In the genomic region with DNA sequence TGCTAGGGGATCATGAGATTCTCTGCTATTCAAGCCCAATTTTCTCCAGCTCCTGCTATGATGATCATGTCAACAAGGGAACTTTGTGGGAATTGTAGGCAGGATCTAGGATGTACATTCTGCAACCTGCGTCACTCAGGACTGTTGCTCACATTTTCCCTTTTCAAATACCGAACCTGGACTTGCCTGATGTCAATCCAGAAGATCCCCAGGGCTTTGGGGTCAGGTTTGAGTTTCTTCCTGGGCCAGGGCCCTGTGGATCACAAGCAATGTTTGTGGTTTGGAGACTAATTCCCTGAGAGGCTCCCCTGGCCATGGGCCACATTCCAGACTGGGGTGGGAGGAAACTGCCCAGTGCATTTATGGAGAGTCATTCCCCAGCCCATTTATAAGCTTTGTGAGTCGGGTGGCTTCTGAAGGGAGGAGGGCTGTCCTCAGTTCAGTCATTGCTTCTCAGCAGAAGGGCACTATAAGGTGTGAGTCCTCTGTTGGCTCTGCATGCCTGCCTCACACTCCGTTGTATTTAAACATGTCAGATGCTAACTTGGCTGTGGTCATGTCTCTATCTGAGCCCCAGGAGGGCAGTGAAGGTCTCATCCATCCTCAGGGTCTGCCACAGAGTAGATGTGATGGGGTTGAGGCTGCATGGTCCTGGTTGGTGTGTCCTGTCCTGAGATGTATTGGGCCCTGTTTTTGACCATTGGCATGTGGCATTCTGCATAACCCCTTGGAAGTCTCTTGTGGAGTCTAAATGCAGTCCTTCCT, we compare ENCODE assay signal across 11 cellular contexts. TPM values are rescaled to one million over a fixed set of nuclear protein-coding genes. Genes with fewer than 3 reads are reported as not detected.
DNase-seq lines count a peak whose midpoint lies in the region; ATAC-seq and TF ChIP-seq lines count a peak whose summit lies in the region.
"Had no signal": no experiment of that assay in that cellular context is flagged by ENCODE, and none has a peak within 500 bp of the region (broad histone marks: within the 10 kb centered on the region; RNA-seq: fewer than 3 reads in every experiment).

No MANE protein-coding gene starts in this region.

- peaks cover 47% of the 10 kb centered on the region for H3F3A ChIP-seq in SK-N-SH (replicated peaks; ENCODE audit: insufficient read depth)

- H3K27ac Mint-ChIP-seq in Calu3 (ENCODE audit: unreplicated experiment) = peak overlapping the region; percentile 100
- H3K27ac Mint-ChIP-seq: T-helper 1 cell treated with Interleukin-12 subunit alpha and Interleukin-12 subunit beta and Interleukin-4 antibody, amounts not matched to agents 30 μg/mL and 1 μg/mL, for 36 hours had no signal

- H3K27me3 ChIP-seq in SK-N-SH (ENCODE audit: insufficient read depth) = no peaks in the 10 kb centered on the region
- H3K27me3 ChIP-seq in gastroesophageal sphincter = no peaks in the 10 kb centered on the region

- no peaks in the 10 kb centered on the region for H3K9me2 ChIP-seq in SK-N-SH

- no peak for TF ChIP-seq POLR2A in gastroesophageal sphincter (IDR thresholded peaks at IDR 0.05)

- DNase-seq in Calu3 = peak; percentile 82
- no peak for DNase-seq in SK-N-SH
- DNase-seq in renal cortical epithelial cell (ENCODE audit: low read depth) = peak; percentile 94
- DNase-seq in central memory CD4-positive, alpha-beta T cell = no peak
- no peak for DNase-seq in OCI-M2 (lab: John Stamatoyannopoulos, UW; ENCODE audit: unreplicated experiment)
- DNase-seq: stimulated activated CD4-positive, alpha-beta T cell treated with anti-CD3 and anti-CD28 coated beads, Interleukin-15, amount 100 ng/mL, for 24 hours had no signal

- 0% methylated on average over 4 of the region's 4 CpGs for WGBS in SK-N-SH (ENCODE audit: low lambda C conversion rate)
- WGBS in gastroesophageal sphincter (ENCODE audit: low coverage in 1 of 2), 2 donors = 10 to 28% methylated on average over 2 to 3 of the region's 4 CpGs

- peaks cover 33% of the 10 kb centered on the region for H3K36me3 Mint-ChIP-seq in Calu3 (ENCODE audit: insufficient read depth, unreplicated experiment)

- no peak overlapping the region for H2AFZ ChIP-seq in SK-N-SH (ENCODE audit: low read depth)

- CTCF ChIA-PET in Calu3 (lab: Charles Lee) (interaction anchor here (0.6 to 2.5 kb wide), 9 partner anchors 18 to 134 kb away, joined by 3 to 11 read pairs (median 4); no protein-coding TSS in a partner anchor), SK-N-SH (lab: Yijun Ruan, JAX) (interaction anchor here (1.3 to 8.2 kb wide), 12 partner anchors 9 to 126 kb away, joined by 3 to 80 read pairs (median 14); no protein-coding TSS in a partner anchor)

- peak overlapping the region; percentile 54 for H3K4me3 Mint-ChIP-seq in Calu3 (ENCODE audit: low read depth, unreplicated experiment)
- H3K4me3 Mint-ChIP-seq: dendritic cell treated with granulocyte-macrophage colony-stimulating factor and Interleukin-4, amounts not matched to agents 40 ng/mL and 50 ng/mL, for 4 days; T-helper 1 cell treated with Interleukin-12 subunit alpha and Interleukin-12 subunit beta and Interleukin-4 antibody, amounts not matched to agents 30 μg/mL and 1 μg/mL, for 36 hours had no signal

- peaks cover 40% of the 10 kb centered on the region for H3K4me1 Mint-ChIP-seq in Calu3 (ENCODE audit: low read depth, unreplicated experiment)

- H3K36me3 ChIP-seq in SK-N-SH (replicated peaks in 1 of 2; ENCODE audit: control insufficient read depth in 1 of 2, insufficient read depth in 2 of 2, low read length in 1 of 2) (no peaks in the 10 kb centered on the region), gastroesophageal sphincter (no peaks in the 10 kb centered on the region)

- H4K20me1 ChIP-seq in SK-N-SH (ENCODE audit: insufficient read depth) = no peaks in the 10 kb centered on the region

- H3K4me2 ChIP-seq in SK-N-SH = peak overlapping the region; percentile 67

- peak; percentile 69 for ATAC-seq in gastroesophageal sphincter
- no peak for ATAC-seq in HG02885 (IDR thresholded peaks at IDR 0.05; ENCODE audit: poor library complexity, unreplicated experiment)
- ATAC-seq in GM21515 (IDR thresholded peaks at IDR 0.05; ENCODE audit: unreplicated experiment) = no peak

- no peaks in the 10 kb centered on the region for H3K27me3 Mint-ChIP-seq in Calu3 (ENCODE audit: unreplicated experiment)

- peak overlapping the region; percentile 71 for H3K9ac ChIP-seq in SK-N-SH

- H3K27ac ChIP-seq in SK-N-SH (ENCODE audit: low read depth in 2 of 2, low read length in 1 of 2) = peak overlapping the region; percentile 62 to 97; a peak in 3 of 4 replicates
- H3K27ac ChIP-seq in gastroesophageal sphincter = peak overlapping the region; percentile 78 to 94 (median 88)

- no peak for TF ChIP-seq RAD21 in SK-N-SH (IDR thresholded peaks at IDR 0.05; ENCODE audit: low read length)

- POLR2A ChIA-PET in SK-N-SH (lab: Yijun Ruan, JAX) = no interaction called here

- H3K9me3 Mint-ChIP-seq in Calu3 (ENCODE audit: low read depth, unreplicated experiment) = no peaks in the 10 kb centered on the region
- H3K9me3 Mint-ChIP-seq: dendritic cell treated with granulocyte-macrophage colony-stimulating factor and Interleukin-4, amounts not matched to agents 40 ng/mL and 50 ng/mL, for 4 days; T-helper 1 cell treated with Interleukin-12 subunit alpha and Interleukin-12 subunit beta and Interleukin-4 antibody, amounts not matched to agents 30 μg/mL and 1 μg/mL, for 36 hours had no signal

- H3K79me2 ChIP-seq in SK-N-SH (ENCODE audit: insufficient read depth) = no peaks in the 10 kb centered on the region

- no peaks in the 10 kb centered on the region for H3K9me3 ChIP-seq in SK-N-SH
- no peaks in the 10 kb centered on the region for H3K9me3 ChIP-seq in gastroesophageal sphincter

- TF ChIP-seq CTCF in Calu3 (IDR thresholded peaks at IDR 0.05; ENCODE audit: unreplicated experiment) = no peak
- TF ChIP-seq CTCF in SK-N-SH (IDR thresholded peaks at IDR 0.05) = no peak
- TF ChIP-seq CTCF in gastroesophageal sphincter (IDR thresholded peaks at IDR 0.05) = no peak

- H3K4me1 ChIP-seq in SK-N-SH (ENCODE audit: control insufficient read depth in 1 of 2, insufficient read depth in 2 of 2, low read depth in 1 of 2, low read length in 1 of 2) = peaks cover 11 to 37% of the 10 kb centered on the region in 2 experiments; a peak in 3 of 4 replicates
- peaks cover 8 to 38% (median 28%) of the 10 kb centered on the region in 3 donors for H3K4me1 ChIP-seq in gastroesophageal sphincter

- no peak overlapping the region for H3K4me3 ChIP-seq in SK-N-SH (ENCODE audit: low read depth in 2 of 2, low read length in 1 of 2)
- H3K4me3 ChIP-seq in gastroesophageal sphincter = no peak overlapping the region

- TF ChIP-seq EP300 in SK-N-SH (IDR thresholded peaks at IDR 0.05; ENCODE audit: borderline replicate concordance in 1 of 2, low read depth in 1 of 2, low read length in 1 of 2) = peak in 1 of 2 experiments; percentile 87; a peak in 2 of 4 replicates
- peak; percentile 44 for TF ChIP-seq EP300 in gastroesophageal sphincter (IDR thresholded peaks at IDR 0.05)

- BruUV-seq in Calu3 (replicated peaks; lab: Mats Ljungman, UMichigan) = no TSS peak

- intact Hi-C loops in Calu3 (cut with micrococcal nuclease; ENCODE audit: unreplicated experiment) = loop anchor here (10.0 kb wide), 1 partner anchor 46 kb away; the partner anchor contains the start of gene KRT7

TF ChIP-seq in SK-N-SH, 30 proteins besides CTCF, POLR2A, EP300 and RAD21 (continues in another document):
- peak; percentile 84; the same call in 1 of the 2 replicates for TF ChIP-seq TEAD4 (IDR thresholded peaks at IDR 0.05; ENCODE audit: borderline replicate concordance, insufficient read depth)
- TF ChIP-seq CHD2 (IDR thresholded peaks at IDR 0.05; ENCODE audit: low read length, partially characterized antibody) = no peak
- peak; percentile 86 for TF ChIP-seq PBX3 (IDR thresholded peaks at IDR 0.05)
- TF ChIP-seq, protein P1, sequence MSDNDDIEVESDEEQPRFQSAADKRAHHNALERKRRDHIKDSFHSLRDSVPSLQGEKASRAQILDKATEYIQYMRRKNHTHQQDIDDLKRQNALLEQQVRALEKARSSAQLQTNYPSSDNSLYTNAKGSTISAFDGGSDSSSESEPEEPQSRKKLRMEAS (IDR thresholded peaks at IDR 0.05; ENCODE audit: low read depth) = peak; percentile 67; the same call in 1 of the 2 replicates
- no peak for TF ChIP-seq ELF1 (IDR thresholded peaks at IDR 0.05)
- peak; percentile 85 for TF ChIP-seq RXRA (IDR thresholded peaks at IDR 0.05; ENCODE audit: borderline replicate concordance, low read depth)
- peak; percentile 58; the same call in 1 of the 2 replicates for TF ChIP-seq POLR2AphosphoS5 (IDR thresholded peaks at IDR 0.05; ENCODE audit: low read depth, low read length)

RNA-seq across cellular contexts. Expression of gene KRT86, which starts 6.5 kb away (rescaled TPM):
- total RNA-seq in Calu3 (2022) (2.6 and 3.6 TPM in 2 replicates), gastroesophageal sphincter (1 to 10 TPM in 1 of 4 donors, not detected in 3; 1.7 TPM), renal cortical epithelial cell (0.05 and 2.4 TPM in 2 replicates)
- 0.34 and 0.56 TPM in 2 replicates for polyA plus RNA-seq in SK-N-SH (2012; rRNA removed)
- polyA plus RNA-seq in SK-N-SH (2012; cell fraction: cytosol; rRNA removed) = 0.18 and 0.20 TPM in 2 replicates
- 0.99 and 1.1 TPM in 2 replicates for polyA plus RNA-seq in SK-N-SH (2012; cell fraction: nucleus; rRNA removed)

RNA-seq across cellular contexts. Expression of gene KRT81, which starts 10.4 kb away (rescaled TPM):
- total RNA-seq in Calu3 (2022) (0.28 and 0.61 TPM in 2 replicates), gastroesophageal sphincter (under 1 TPM in 1 of 4 donors, not detected in 3; 0.27 TPM), renal cortical epithelial cell (48.3 TPM in 1 of 2 replicates, not detected in the other)
- 0.80 and 1.9 TPM in 2 replicates for polyA plus RNA-seq in SK-N-SH (2012; rRNA removed)
- 0.42 and 0.83 TPM in 2 replicates for polyA plus RNA-seq in SK-N-SH (2012; cell fraction: cytosol; rRNA removed)
- 1.1 and 1.8 TPM in 2 replicates for polyA plus RNA-seq in SK-N-SH (2012; cell fraction: nucleus; rRNA removed)

RNA-seq across cellular contexts. Expression of gene KRT83, which starts 40.2 kb away (rescaled TPM):
- total RNA-seq in Calu3 (2022) (not detected in 2 replicates), gastroesophageal sphincter (not detected), renal cortical epithelial cell (not detected in 2 replicates)
- polyA plus RNA-seq in SK-N-SH (2012; rRNA removed) = 0.03 TPM in 1 of 2 replicates, not detected in the other
- polyA plus RNA-seq in SK-N-SH (2012; cell fraction: cytosol; rRNA removed) = not detected in 2 replicates
- not detected in 2 replicates for polyA plus RNA-seq in SK-N-SH (2012; cell fraction: nucleus; rRNA removed)

RNA-seq across cellular contexts. Expression of gene KRT7, which starts 47.9 kb away (rescaled TPM):
- total RNA-seq in Calu3 (2022) (2,370 and 2,828 TPM in 2 replicates), gastroesophageal sphincter (10 to 100 TPM in 1 of 4 donors, 1 to 10 TPM in 2, under 1 TPM in 1; 0.47 to 78.7 (median 4.3) TPM), renal cortical epithelial cell (124 and 2,408 TPM in 2 replicates)
- 3.2 and 5.4 TPM in 2 replicates for polyA plus RNA-seq in SK-N-SH (2012; rRNA removed)
- polyA plus RNA-seq in SK-N-SH (2012; cell fraction: cytosol; rRNA removed) = 2.9 TPM in 2 replicates
- polyA plus RNA-seq in SK-N-SH (2012; cell fraction: nucleus; rRNA removed) = 1.9 and 3.3 TPM in 2 replicates

Comparison
In these comparisons a context has a peak if more than half of its experiments do, and no peak if none do; other contexts are left out.
1. DNase-seq: peak in Calu3 (single experiment) and renal cortical epithelial cell (single experiment); none in SK-N-SH (single experiment), central memory CD4-positive, alpha-beta T cell (single experiment) and OCI-M2 (single experiment).